In genomic region chr17:75113798-75114551, GRCh38 we compare ENCODE assay signal across 8 cellular contexts. TPM values are rescaled to one million over a fixed set of nuclear protein-coding genes. Genes with fewer than 3 reads are reported as not detected.
DNase-seq lines count a peak whose midpoint lies in the region; ATAC-seq and TF ChIP-seq lines count a peak whose summit lies in the region.

No MANE protein-coding gene starts in this region.

- intact Hi-C loops in vagina (cut with DNase I) = loop anchor here (5.0 to 10.0 kb wide), 2 partner anchors 88 to 149 kb away; no protein-coding TSS in a partner anchor

- no peaks in the 10 kb centered on the region for H3K9me2 ChIP-seq in GM23338 (ENCODE audit: insufficient read depth)

- H2AFZ ChIP-seq in GM23338 = no peak overlapping the region

- no peaks in the 10 kb centered on the region for H3K9me3 Mint-ChIP-seq in CD4-positive, CD25-positive, alpha-beta regulatory T cell
- no peaks in the 10 kb centered on the region for H3K9me3 Mint-ChIP-seq in GM23338

- peaks cover 21 to 52% (median 37%) of the 10 kb centered on the region in 4 donors for H3K4me1 Mint-ChIP-seq in CD4-positive, CD25-positive, alpha-beta regulatory T cell
- H3K4me1 Mint-ChIP-seq in GM23338 = peaks cover 22% of the 10 kb centered on the region

- peak overlapping the region; percentile 86 for H3K4me3 ChIP-seq in CD4-positive, CD25-positive, alpha-beta regulatory T cell (ENCODE audit: low read depth, low read length)
- H3K4me3 ChIP-seq in GM23338 = no peak overlapping the region
- peak overlapping the region; percentile 27 to 52 for H3K4me3 ChIP-seq in right atrium auricular region
- H3K4me3 ChIP-seq in vagina = peak overlapping the region; percentile 42 to 53

- H3K36me3 ChIP-seq in CD4-positive, CD25-positive, alpha-beta regulatory T cell (ENCODE audit: control insufficient read depth, insufficient read depth, low read length) = no peaks in the 10 kb centered on the region
- no peaks in the 10 kb centered on the region for H3K36me3 ChIP-seq in GM23338 (ENCODE audit: insufficient read depth)
- H3K36me3 ChIP-seq in right atrium auricular region = no peaks in the 10 kb centered on the region
- no peaks in the 10 kb centered on the region for H3K36me3 ChIP-seq in vagina

- H3K4me3 Mint-ChIP-seq in CD4-positive, CD25-positive, alpha-beta regulatory T cell = peak overlapping the region; percentile 89 to 97 (median 92)
- peak overlapping the region; percentile 25; the same call in 1 of the 3 replicates for H3K4me3 Mint-ChIP-seq in GM23338

- H3K27me3 Mint-ChIP-seq in CD4-positive, CD25-positive, alpha-beta regulatory T cell = no peaks in the 10 kb centered on the region
- peaks cover 10% of the 10 kb centered on the region for H3K27me3 Mint-ChIP-seq in GM23338 (ENCODE audit: insufficient read depth, low read depth, poor library complexity)

- H3K27ac Mint-ChIP-seq in CD4-positive, CD25-positive, alpha-beta regulatory T cell = peak overlapping the region; percentile 91 to 100 (median 92)
- peak overlapping the region; percentile 43 for H3K27ac Mint-ChIP-seq in GM23338

- H3K27me3 ChIP-seq in CD4-positive, CD25-positive, alpha-beta regulatory T cell (ENCODE audit: control insufficient read depth, insufficient read depth, low read length) = no peaks in the 10 kb centered on the region
- no peaks in the 10 kb centered on the region for H3K27me3 ChIP-seq in GM23338 (ENCODE audit: insufficient read depth)
- no peaks in the 10 kb centered on the region for H3K27me3 ChIP-seq in right atrium auricular region
- H3K27me3 ChIP-seq in vagina = no peaks in the 10 kb centered on the region

- H3K27ac ChIP-seq in CD4-positive, CD25-positive, alpha-beta regulatory T cell (ENCODE audit: insufficient read depth, low read length, poor library complexity, severe bottlenecking) = peak overlapping the region; percentile 78
- H3K27ac ChIP-seq in GM23338 (ENCODE audit: low read depth) (peak overlapping the region; percentile 59), right atrium auricular region (peak overlapping the region; percentile 77 to 86), vagina (peak overlapping the region; percentile 84)

- peaks cover 37% of the 10 kb centered on the region for H3K4me1 ChIP-seq in CD4-positive, CD25-positive, alpha-beta regulatory T cell (ENCODE audit: control insufficient read depth, insufficient read depth, low read length, poor library complexity, severe bottlenecking)
- H3K4me1 ChIP-seq in GM23338 (ENCODE audit: insufficient read depth) (peaks cover 6% of the 10 kb centered on the region; the same call in 1 of the 2 replicates), right atrium auricular region (peaks cover 0 to 54% of the 10 kb centered on the region in 2 donors), vagina (peaks cover 37% of the 10 kb centered on the region)

- peak; percentile 84 to 96 (median 91) for DNase-seq in CD4-positive, CD25-positive, alpha-beta regulatory T cell
- DNase-seq in GM23338 (ENCODE audit: low spot score) (peak; percentile 96), NCI-H1694 treated with DMSO at 0.1 percent for 48 hours (lab: John Stamatoyannopoulos, UW) (peak; percentile 56), T-helper 1 cell (peak; percentile 68 to 92 (median 88)), amygdala (lab: John Stamatoyannopoulos, UW) (peak; percentile 31 to 94 (median 74)), right atrium auricular region (ENCODE audit: low spot score) (peak; percentile 97), retina (peak; percentile 92), vagina (ENCODE audit: extremely low spot score in 2 of 2) (no peak)

- H3K9me3 ChIP-seq in CD4-positive, CD25-positive, alpha-beta regulatory T cell (ENCODE audit: control insufficient read depth in 2 of 2, low read length in 2 of 2) = no peaks in the 10 kb centered on the region
- H3K9me3 ChIP-seq in right atrium auricular region (no peaks in the 10 kb centered on the region), vagina (no peaks in the 10 kb centered on the region)

- no peaks in the 10 kb centered on the region; the same call in 1 of the 2 replicates for H4K20me1 ChIP-seq in GM23338 (replicated peaks; ENCODE audit: insufficient read depth)

- H3K36me3 Mint-ChIP-seq in CD4-positive, CD25-positive, alpha-beta regulatory T cell = peaks cover 13% of the 10 kb centered on the region
- peaks cover 16% of the 10 kb centered on the region; the same call in 2 of the 3 replicates for H3K36me3 Mint-ChIP-seq in GM23338 (ENCODE audit: low read depth)

- peaks cover 17% of the 10 kb centered on the region for H3K79me2 ChIP-seq in GM23338 (replicated peaks; ENCODE audit: insufficient read depth)

- H3F3A ChIP-seq in GM23338 (replicated peaks; ENCODE audit: low read depth) = peaks cover 20% of the 10 kb centered on the region; the same call in 1 of the 2 replicates

- H3K4me2 ChIP-seq in GM23338 = no peak overlapping the region; the same call in 1 of the 2 replicates

- TF ChIP-seq CTCF in GM23338 (conservative IDR thresholded peaks at IDR 0.05; ENCODE audit: low read depth in 2 of 2) (peak; percentile 93 to 96), right atrium auricular region (IDR thresholded peaks at IDR 0.05) (peak; percentile 89 to 98), vagina (IDR thresholded peaks at IDR 0.05) (peak; percentile 93 to 94 (median 94))

- TF ChIP-seq POLR2A in vagina (IDR thresholded peaks at IDR 0.05) = no peak

- peak; percentile 71 to 72 for ATAC-seq in CD4-positive, CD25-positive, alpha-beta regulatory T cell (ENCODE audit: low read depth in 2 of 2)
- ATAC-seq in GM23338 = peak; percentile 62

TF ChIP-seq in GM23338, 12 proteins besides CTCF, POLR2A, EP300 and RAD21 (continues in another document):
- TF ChIP-seq CREB1 (CRISPR knock-in tag; IDR thresholded peaks at IDR 0.05; ENCODE audit: low read depth) (no peak), ZNF331 (CRISPR knock-in tag; IDR thresholded peaks at IDR 0.05; ENCODE audit: low read depth) (no peak), ETS1 (IDR thresholded peaks at IDR 0.05) (no peak)

RNA-seq across cellular contexts. Expression of gene ARMC7, which starts 4.2 kb away (rescaled TPM):
- total RNA-seq in CD4-positive, CD25-positive, alpha-beta regulatory T cell = 12.8 TPM
- 1 to 10 TPM; 3.1 to 4.6 (median 4.2) TPM for polyA plus RNA-seq in CD4-positive, CD25-positive, alpha-beta regulatory T cell
- total RNA-seq in GM23338 (2014; rRNA removed; shearing (Covaris generic)) = 4.5 and 5.6 TPM in 2 replicates
- polyA plus RNA-seq in GM23338 (2016; fragmentation: Nextera tagmentation; extraction: Ambion mirVana) = 6.3 and 8.4 TPM in 2 replicates
- total RNA-seq in right atrium auricular region (1 to 10 TPM; 4.9 to 9.5 TPM), vagina (12.8 TPM)

RNA-seq across cellular contexts. Expression of gene NT5C, which starts 17.6 kb away (rescaled TPM):
- total RNA-seq in CD4-positive, CD25-positive, alpha-beta regulatory T cell = 31.6 TPM
- 10 to 100 TPM; 55.4 to 66.9 (median 57.2) TPM for polyA plus RNA-seq in CD4-positive, CD25-positive, alpha-beta regulatory T cell
- total RNA-seq in GM23338 (2014; rRNA removed; shearing (Covaris generic)) = 91.7 and 122 TPM in 2 replicates
- polyA plus RNA-seq in GM23338 (2016; fragmentation: Nextera tagmentation; extraction: Ambion mirVana) = 120 and 134 TPM in 2 replicates
- total RNA-seq in right atrium auricular region (10 to 100 TPM; 41.4 to 77.5 TPM), vagina (98.5 TPM)

RNA-seq across cellular contexts. Expression of gene SLC16A5, which starts 26.2 kb away (rescaled TPM):
- 9.3 TPM for total RNA-seq in CD4-positive, CD25-positive, alpha-beta regulatory T cell
- polyA plus RNA-seq in CD4-positive, CD25-positive, alpha-beta regulatory T cell = 1 to 10 TPM; 1.3 to 2.6 (median 2.0) TPM
- total RNA-seq in GM23338 (2014; rRNA removed; shearing (Covaris generic)) = 30.1 and 40.0 TPM in 2 replicates
- 5.0 and 7.3 TPM in 2 replicates for polyA plus RNA-seq in GM23338 (2016; fragmentation: Nextera tagmentation; extraction: Ambion mirVana)
- total RNA-seq in right atrium auricular region = 10 to 100 TPM; 16.5 to 34.1 TPM
- 26.8 TPM for total RNA-seq in vagina

RNA-seq across cellular contexts. Expression of gene JPT1, which starts 40.3 kb away (rescaled TPM):
- 70.9 TPM for total RNA-seq in CD4-positive, CD25-positive, alpha-beta regulatory T cell
- polyA plus RNA-seq in CD4-positive, CD25-positive, alpha-beta regulatory T cell = 100 to 1,000 TPM; 143 to 231 (median 192) TPM
- 249 and 278 TPM in 2 replicates for total RNA-seq in GM23338 (2014; rRNA removed; shearing (Covaris generic))
- polyA plus RNA-seq in GM23338 (2016; fragmentation: Nextera tagmentation; extraction: Ambion mirVana) = 903 and 929 TPM in 2 replicates
- 10 to 100 TPM; 15.1 to 15.8 TPM for total RNA-seq in right atrium auricular region
- 48.1 TPM for total RNA-seq in vagina

Comparison
In these comparisons a context has a peak if more than half of its experiments do, and no peak if none do; other contexts are left out.
1. DNase-seq: peak in CD4-positive, CD25-positive, alpha-beta regulatory T cell (3 of 3), GM23338 (single experiment), NCI-H1694 treated with DMSO at 0.1 percent for 48 hours (single experiment), T-helper 1 cell (5 of 5), amygdala (56 of 56), right atrium auricular region (single experiment) and retina (single experiment); none in vagina (0 of 2).
2. Peak in every context shown above with its lines, with median percentiles within 50 percentile points of each other: H3K27ac ChIP-seq and CTCF ChIP-seq.